ENCODE assay signal across 8 cellular contexts in the genomic region with DNA sequence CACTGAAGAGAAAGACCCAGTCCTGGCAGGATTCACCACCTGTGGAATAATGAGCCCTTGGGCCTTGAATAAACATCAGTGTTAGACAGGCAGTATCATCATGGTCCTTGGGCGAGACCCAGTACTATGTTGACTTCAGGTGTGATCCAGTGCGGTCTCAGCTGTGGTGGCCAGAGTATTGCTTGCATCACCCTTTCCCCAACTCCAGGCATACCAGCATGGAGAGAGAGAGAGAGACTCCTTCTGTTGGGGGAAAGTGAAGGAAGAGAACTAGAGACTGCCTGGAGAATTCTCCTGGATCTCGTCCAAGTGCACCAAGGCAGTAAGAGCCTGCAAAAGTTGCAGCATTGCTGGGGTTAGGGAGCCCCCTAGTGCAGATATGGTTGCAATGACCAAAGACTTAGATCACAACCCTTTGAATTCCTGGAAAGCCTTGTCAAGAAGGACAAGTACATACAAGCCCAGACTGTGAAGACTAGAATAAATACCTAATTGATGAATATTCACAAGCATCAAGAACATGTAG.
DNase-seq lines count a peak whose midpoint lies in the region; ATAC-seq and TF ChIP-seq lines count a peak whose summit lies in the region.

No MANE protein-coding gene starts in this region.

- H3K36me3 Mint-ChIP-seq in natural killer cell: no peaks in the 10 kb centered on the region

- H3K4me1 Mint-ChIP-seq in natural killer cell: no peaks in the 10 kb centered on the region

- intact Hi-C loops in natural killer cell (cut with micrococcal nuclease): no loop called here

- no peak overlapping the region for H3K4me3 Mint-ChIP-seq in natural killer cell

- H3K27me3 ChIP-seq in HL-60 (ENCODE audit: insufficient read depth, poor library complexity, severe bottlenecking) (no peaks in the 10 kb centered on the region), tibial nerve (no peaks in the 10 kb centered on the region)

- H3K9me3 ChIP-seq in tibial nerve: peaks cover 0 to 14% (median 1%) of the 10 kb centered on the region in 4 donors

- TF ChIP-seq CTCF in HL-60 (IDR thresholded peaks at IDR 0.05; ENCODE audit: insufficient read depth, low read length): peak; percentile 21
- TF ChIP-seq CTCF in natural killer cell (IDR thresholded peaks at IDR 0.05): peak; percentile 27
- TF ChIP-seq CTCF in tibial nerve (IDR thresholded peaks at IDR 0.05): peak in 4 of 5 experiments; percentile 15 to 50 (median 32)

- peaks cover under 1 to 6% of the 10 kb centered on the region in 2 donors for H3K9me3 Mint-ChIP-seq in natural killer cell

- H3K27ac ChIP-seq in HL-60 (replicated peaks): no peak overlapping the region
- no peak overlapping the region for H3K27ac ChIP-seq in tibial nerve

- DNase-seq in DMS79 (lab: John Stamatoyannopoulos, UW) (peak; percentile 46), HL-60 (ENCODE audit: low read depth in 1 of 2, low spot score in 1 of 2) (peak; percentile 50 to 73), NCI-H69 (lab: John Stamatoyannopoulos, UW) (peak; percentile 74), erythroblast (lab: John Stamatoyannopoulos, UW) (peak; percentile 73 to 81), natural killer cell (no peak), tibial nerve (ENCODE audit: low spot score in 2 of 2) (peak in 1 of 2 donors; percentile 49), 8988T (no peak)
- peak; percentile 9 to 24 for DNase-seq in activated CD4-positive, alpha-beta T cell treated with anti-CD3 and anti-CD28 coated beads, Interleukin-2, amount 50 U/mL, for 4 hours

- no peak overlapping the region for H3K27ac Mint-ChIP-seq in natural killer cell

- H3K4me1 ChIP-seq in tibial nerve: no peaks in the 10 kb centered on the region

- peaks cover 6 to 47% of the 10 kb centered on the region in 2 donors for H3K27me3 Mint-ChIP-seq in natural killer cell (ENCODE audit: low read depth in 2 of 2)

- TF ChIP-seq POLR2A in erythroblast (IDR thresholded peaks at IDR 0.05; ENCODE audit: low read length) (no peak), tibial nerve (IDR thresholded peaks at IDR 0.05) (no peak)

- WGBS in tibial nerve, 2 donors: 54 to 63% methylated on average over 3 of the region's 3 CpGs

- ATAC-seq in natural killer cell: peak in 1 of 3 donors; percentile 54

- H3K4me3 ChIP-seq in HL-60 (replicated peaks; ENCODE audit: insufficient read depth, low read length): no peak overlapping the region
- no peak overlapping the region for H3K4me3 ChIP-seq in tibial nerve

- no peak for TF ChIP-seq EP300 in tibial nerve (IDR thresholded peaks at IDR 0.05)

- no peaks in the 10 kb centered on the region for H3K36me3 ChIP-seq in tibial nerve

Comparison
In these comparisons a context has a peak if more than half of its experiments do, and no peak if none do; other contexts are left out.
1. DNase-seq: peak in DMS79 (single experiment), HL-60 (2 of 2), NCI-H69 (single experiment), activated CD4-positive, alpha-beta T cell treated with anti-CD3 and anti-CD28 coated beads, Interleukin-2, amount 50 U/mL, for 4 hours (2 of 2) and erythroblast (2 of 2); none in natural killer cell (single experiment) and 8988T (single experiment).
2. Peak in every context shown above with its lines, with median percentiles within 50 percentile points of each other: CTCF ChIP-seq.